In genomic region chr12:56017181-56017580, GRCh38 we compare ENCODE assay signal across 26 cellular contexts.
"Had no signal": no experiment of that assay in that cellular context is flagged by ENCODE, and none has a peak within 500 bp of the region (broad histone marks: within the 10 kb centered on the region; RNA-seq: fewer than 3 reads in every experiment).

No MANE protein-coding gene starts in this region.

- H3K27ac ChIP-seq: coronary artery, dorsolateral prefrontal cortex, epithelial cell of prostate, esophagus squamous epithelium, gastrocnemius medialis, heart right ventricle, left lung, lower lobe of right lung had no signal

- DNase-seq: dermis blood vessel endothelial cell; dorsolateral prefrontal cortex; effector CD4-positive, alpha-beta T cell; effector memory CD8-positive, alpha-beta T cell; endodermal cell; erythroblast; esophagus squamous epithelium; foreskin fibroblast; foreskin melanocyte; gastrocnemius medialis; glutamatergic neuron; heart right ventricle; hippocampal formation; left cardiac atrium; left lung; left ventricle myocardium superior; lower lobe of right lung; mesenchymal stem cell; midbrain had no signal

- H3K27ac Mint-ChIP-seq: endodermal cell had no signal

- H3K9me3 ChIP-seq: esophagus squamous epithelium, gastrocnemius medialis, heart right ventricle, left lung, lower lobe of right lung had no signal

- H3K9me3 Mint-ChIP-seq: effector memory CD8-positive, alpha-beta T cell; endodermal cell had no signal

- ATAC-seq: effector memory CD8-positive, alpha-beta T cell; esophagus mucosa; gastrocnemius medialis; heart right ventricle; left cardiac atrium; left lung; left ventricle myocardium superior; lower lobe of right lung had no signal

- H3K27me3 Mint-ChIP-seq: effector memory CD8-positive, alpha-beta T cell had no signal

- H3K4me3 Mint-ChIP-seq: effector memory CD8-positive, alpha-beta T cell; endodermal cell had no signal

- H3K4me1 ChIP-seq: gastrocnemius medialis had no signal

- H3K27me3 ChIP-seq: dorsolateral prefrontal cortex, esophagus squamous epithelium, gastrocnemius medialis, heart right ventricle, left lung had no signal

- H3K4me3 ChIP-seq: coronary artery, dorsolateral prefrontal cortex, esophagus squamous epithelium, gastrocnemius medialis, heart right ventricle, left lung, lower lobe of right lung had no signal

- H3K36me3 ChIP-seq: left lung, lower lobe of right lung had no signal

- FAIRE-seq: colon, endometrium, islet of Langerhans, keratinocyte had no signal
